In the genomic region with DNA sequence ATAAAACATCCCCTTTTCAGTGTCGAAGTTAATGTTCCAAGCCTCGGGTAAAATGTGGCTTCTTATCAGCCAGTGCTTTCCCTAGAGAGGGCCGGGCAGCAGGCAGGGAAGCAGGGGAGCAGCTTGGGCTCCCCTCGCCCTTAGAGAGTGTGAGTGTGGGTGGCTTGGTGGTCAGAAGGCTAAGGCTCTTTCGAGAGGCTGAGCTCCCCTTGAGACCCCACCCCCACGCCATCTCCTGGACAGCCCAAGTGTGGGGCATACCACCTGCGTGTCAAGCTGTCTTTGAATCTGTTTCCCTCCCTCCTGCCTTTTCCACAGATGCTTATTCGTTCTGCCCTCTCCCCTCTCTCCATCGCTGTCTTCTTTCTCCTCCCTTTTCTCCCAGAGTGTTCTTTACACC, we compare ENCODE assay signal across 10 cellular contexts.
DNase-seq lines count a peak whose midpoint lies in the region; FAIRE-seq and TF ChIP-seq lines count a peak whose summit lies in the region.
"Had no signal": no experiment of that assay in that cellular context is flagged by ENCODE, and none has a peak within 500 bp of the region (broad histone marks: within the 10 kb centered on the region; RNA-seq: fewer than 3 reads in every experiment).

No MANE protein-coding gene starts in this region.

- H3K14ac ChIP-seq in H1 (ENCODE audit: insufficient read length): no peak overlapping the region

- H3K27me3 Mint-ChIP-seq in Calu3 (ENCODE audit: unreplicated experiment) (no peaks in the 10 kb centered on the region), neural crest cell (ENCODE audit: low read depth) (no peaks in the 10 kb centered on the region), immature natural killer cell (ENCODE audit: low read depth in 3 of 3) (peaks cover 2 to 8% (median 5%) of the 10 kb centered on the region in 3 donors)
- H3K27me3 Mint-ChIP-seq: stimulated activated naive CD8-positive, alpha-beta T cell treated with anti-CD3 and anti-CD28 coated beads, Interleukin-15, Interleukin-2, amounts not matched to agents 100 ng/mL and 50 ng/mL, for 24 hours had no signal

- DNase-seq in Calu3: peak; percentile 46
- peak; percentile 20 for DNase-seq in NAMALWA (ENCODE audit: low spot score)
- DNase-seq in H1 (ENCODE audit: low read depth in 1 of 2, low spot score in 2 of 2): no peak
- no peak for DNase-seq in neural crest cell (ENCODE audit: low read depth, low spot score)
- DNase-seq in immature natural killer cell: no peak
- DNase-seq in D721Med (ENCODE audit: insufficient read length, low spot score): no peak
- DNase-seq in T-helper 2 cell: no peak
- no peak for DNase-seq in globus pallidus (ENCODE audit: low spot score)
- DNase-seq: CD8-positive, alpha-beta T cell had no signal

- no peak overlapping the region; the same call in 1 of the 2 replicates for H3K18ac ChIP-seq in H1 (ENCODE audit: extremely low read depth, low read length)

- no peak overlapping the region for H3K9ac ChIP-seq in H1 (replicated peaks in 1 of 4; ENCODE audit: extremely low read depth in 1 of 4, low read depth in 3 of 4, low read length in 3 of 4)

- H3K56ac ChIP-seq in H1 (replicated peaks; ENCODE audit: insufficient read length, low read depth, low read length): no peak overlapping the region

- H4K8ac ChIP-seq in H1 (ENCODE audit: extremely low read depth, insufficient read depth, low read length): no peak overlapping the region

- H3K4me3 Mint-ChIP-seq in Calu3 (ENCODE audit: low read depth, unreplicated experiment): no peak overlapping the region
- H3K4me3 Mint-ChIP-seq in neural crest cell: no peak overlapping the region
- no peak overlapping the region for H3K4me3 Mint-ChIP-seq in immature natural killer cell
- H3K4me3 Mint-ChIP-seq: CD8-positive, alpha-beta T cell; stimulated activated naive CD8-positive, alpha-beta T cell treated with anti-CD3 and anti-CD28 coated beads, Interleukin-15, Interleukin-2, amounts not matched to agents 100 ng/mL and 50 ng/mL, for 24 hours had no signal

- no peak overlapping the region for H2AFZ ChIP-seq in H1 (ENCODE audit: low read length)

- no peak overlapping the region for H2AK5ac ChIP-seq in H1 (ENCODE audit: low read depth, low read length)

- H3K27ac Mint-ChIP-seq in Calu3 (ENCODE audit: unreplicated experiment): no peak overlapping the region
- H3K27ac Mint-ChIP-seq in neural crest cell (ENCODE audit: unreplicated experiment): no peak overlapping the region
- H3K27ac Mint-ChIP-seq in immature natural killer cell: no peak overlapping the region
- H3K27ac Mint-ChIP-seq: CD8-positive, alpha-beta T cell; stimulated activated naive CD8-positive, alpha-beta T cell treated with anti-CD3 and anti-CD28 coated beads, Interleukin-15, Interleukin-2, amounts not matched to agents 100 ng/mL and 50 ng/mL, for 24 hours had no signal

- no peak for TF ChIP-seq CTCF in Calu3 (IDR thresholded peaks at IDR 0.05; ENCODE audit: unreplicated experiment)
- peak; percentile 28 to 53 (median 49); a peak in 3 of 4 replicates for TF ChIP-seq CTCF in H1 (IDR thresholded peaks at IDR 0.05; ENCODE audit: control extremely low read depth in 1 of 3, insufficient read depth in 1 of 3, low read depth in 1 of 3, low read length in 3 of 3)
- peak; percentile 41 for TF ChIP-seq CTCF in neural crest cell (conservative IDR thresholded peaks at IDR 0.05)
- TF ChIP-seq CTCF in D721Med (IDR thresholded peaks at IDR 0.05; ENCODE audit: insufficient read depth, missing control alignments): no peak

- peaks cover 0 to 8% (median 4%) of the 10 kb centered on the region in 4 experiments; a peak in 6 of 7 replicates for H3K4me1 ChIP-seq in H1 (replicated peaks in 1 of 4; ENCODE audit: control insufficient read depth in 3 of 4, insufficient read depth in 4 of 4, low read length in 3 of 4)

- H2BK15ac ChIP-seq in H1 (ENCODE audit: low read length): peak overlapping the region; percentile 53; the same call in 1 of the 2 replicates

- H3K4me1 Mint-ChIP-seq in Calu3 (ENCODE audit: low read depth, unreplicated experiment) (peaks cover 35% of the 10 kb centered on the region), neural crest cell (peaks cover 18% of the 10 kb centered on the region), immature natural killer cell (no peaks in the 10 kb centered on the region)

- WGBS in H1 (ENCODE audit: extremely low coverage in 1 of 2, insufficient coverage in 1 of 2, insufficient read length in 1 of 2, insufficient replicate concordance in 2 of 2, low coverage in 1 of 2, low lambda C conversion rate in 2 of 2, missing lambda C conversion rate in 1 of 2), 2 experiments: 57% methylated on average over 9 of the region's 9 CpGs; no CpG with 5 or more reads in 1 of the 2 experiments

- no peak overlapping the region for H4K91ac ChIP-seq in H1 (replicated peaks; ENCODE audit: insufficient read length, low read length)

- H3K4ac ChIP-seq in H1 (replicated peaks; ENCODE audit: insufficient read length, low read depth, low read length): no peak overlapping the region

- H2BK20ac ChIP-seq in H1 (ENCODE audit: low read length): no peak overlapping the region

- H3K27ac ChIP-seq in H1 (ENCODE audit: low read depth, low read length): no peak overlapping the region

- H2BK12ac ChIP-seq in H1 (ENCODE audit: low read depth, low read length): 0 out of 2 replicates have a peak overlapping the region, but pooled peaks have one; percentile 80

- H3K79me2 ChIP-seq in H1 (ENCODE audit: control insufficient read depth in 1 of 2, insufficient read depth in 2 of 2, low read length in 2 of 2): no peaks in the 10 kb centered on the region

- peaks cover 0 to 8% (median 1%) of the 10 kb centered on the region in 4 experiments; a peak in 4 of 7 replicates for H3K27me3 ChIP-seq in H1 (replicated peaks in 1 of 4; ENCODE audit: control insufficient read depth in 3 of 4, extremely low read depth in 1 of 4, insufficient read depth in 3 of 4, low read length in 3 of 4)

- BruUV-seq in Calu3 (replicated peaks; lab: Mats Ljungman, UMichigan): no TSS peak

- H4K5ac ChIP-seq in H1 (ENCODE audit: insufficient read length, low read depth, low read length): no peak overlapping the region

- H3K36me3 Mint-ChIP-seq in Calu3 (ENCODE audit: insufficient read depth, unreplicated experiment): no peaks in the 10 kb centered on the region
- no peaks in the 10 kb centered on the region for H3K36me3 Mint-ChIP-seq in neural crest cell (ENCODE audit: low read depth)
- H3K36me3 Mint-ChIP-seq in immature natural killer cell: no peaks in the 10 kb centered on the region
- H3K36me3 Mint-ChIP-seq: CD8-positive, alpha-beta T cell had no signal

- peak; percentile 7 to 34; a peak in 1 of 4 replicates for TF ChIP-seq RAD21 in H1 (IDR thresholded peaks at IDR 0.05 in 1 of 2, conservative IDR thresholded peaks at IDR 0.05 in 1 of 2; ENCODE audit: low read depth in 2 of 2, low read length in 2 of 2)

- H2BK120ac ChIP-seq in H1 (replicated peaks; ENCODE audit: low read depth, low read length): no peak overlapping the region

- intact Hi-C loops in Calu3 (cut with micrococcal nuclease; ENCODE audit: unreplicated experiment): no loop called here

- H3K79me1 ChIP-seq in H1 (ENCODE audit: low read depth, low read length): no peaks in the 10 kb centered on the region

- peaks cover 0 to 6% of the 10 kb centered on the region in 2 experiments for H4K20me1 ChIP-seq in H1 (replicated peaks in 1 of 2; ENCODE audit: control insufficient read depth in 1 of 2, insufficient read depth in 2 of 2, low read length in 2 of 2)

- H3K4me3 ChIP-seq in H1 (ENCODE audit: extremely low read depth in 1 of 4, insufficient read depth in 2 of 4, low read depth in 3 of 4, low read length in 4 of 4): no peak overlapping the region

- H3K9me3 Mint-ChIP-seq in Calu3 (ENCODE audit: low read depth, unreplicated experiment) (no peaks in the 10 kb centered on the region), neural crest cell (no peaks in the 10 kb centered on the region), immature natural killer cell (no peaks in the 10 kb centered on the region)
- H3K9me3 Mint-ChIP-seq: CD8-positive, alpha-beta T cell; stimulated activated naive CD8-positive, alpha-beta T cell treated with anti-CD3 and anti-CD28 coated beads, Interleukin-15, Interleukin-2, amounts not matched to agents 100 ng/mL and 50 ng/mL, for 24 hours had no signal

- H3K23me2 ChIP-seq in H1 (ENCODE audit: low read depth, low read length): peaks cover 9% of the 10 kb centered on the region; the same call in 1 of the 2 replicates

- no peak overlapping the region for H3K23ac ChIP-seq in H1 (ENCODE audit: insufficient read length)

- no peaks in the 10 kb centered on the region for H3K36me3 ChIP-seq in H1 (ENCODE audit: control insufficient read depth in 2 of 4, insufficient read depth in 4 of 4, low read length in 3 of 4)

- no peak for TF ChIP-seq EP300 in H1 (IDR thresholded peaks at IDR 0.05; ENCODE audit: borderline replicate concordance in 1 of 2, low read depth in 2 of 2, low read length in 2 of 2)

- FAIRE-seq in H1 (lab: Jason Lieb, UNC) (no peak), D721Med (lab: Jason Lieb, UNC) (no peak)

- no peak overlapping the region for H3K4me2 ChIP-seq in H1 (ENCODE audit: insufficient read depth in 1 of 2, low read depth in 2 of 2, low read length in 2 of 2)

- POLR2A ChIA-PET in H1 (lab: Charles Lee; ENCODE audit: partially characterized antibody): interaction anchor here (1.0 kb wide), 1 partner anchor 14 kb away, joined by 3 read pairs; no protein-coding TSS in a partner anchor

- TF ChIP-seq POLR2A in H1 (IDR thresholded peaks at IDR 0.05; ENCODE audit: control extremely low read depth in 1 of 2, low read depth in 2 of 2, low read length in 2 of 2): no peak

- H3K9me3 ChIP-seq in H1 (ENCODE audit: insufficient read depth in 2 of 2, low read depth in 1 of 2, low read length in 1 of 2): no peaks in the 10 kb centered on the region

- H2BK5ac ChIP-seq in H1 (ENCODE audit: low read depth, low read length): no peak overlapping the region

- CTCF ChIA-PET in Calu3 (lab: Charles Lee): interaction anchor here (0.5 to 1.4 kb wide), 6 partner anchors 18 to 83 kb away, joined by 3 to 5 read pairs (median 4); no protein-coding TSS in a partner anchor
- CTCF ChIA-PET in H1 (lab: Charles Lee; ENCODE audit: partially characterized antibody): interaction anchor here (0.9 to 19.6 kb wide), 16 partner anchors 8 to 232 kb away, joined by 3 to 239 read pairs (median 5); no protein-coding TSS in a partner anchor

TF ChIP-seq in H1, 55 proteins besides CTCF, POLR2A, EP300 and RAD21:
- TF ChIP-seq CBX8 (IDR thresholded peaks at IDR 0.05; ENCODE audit: borderline replicate concordance, low read depth, low read length): no peak
- peak in 1 of 2 experiments; percentile 58; a peak in 1 of 4 replicates for TF ChIP-seq SIN3A (conservative IDR thresholded peaks at IDR 0.05 in 1 of 2, IDR thresholded peaks at IDR 0.05 in 1 of 2; ENCODE audit: low read depth in 1 of 2, low read length in 2 of 2)

Comparison
In these comparisons a context has a peak if more than half of its experiments do, and no peak if none do; other contexts are left out.
1. DNase-seq: peak in Calu3 (single experiment) and NAMALWA (single experiment); none in H1 (0 of 2), neural crest cell (single experiment), immature natural killer cell (0 of 3), D721Med (single experiment), T-helper 2 cell (0 of 5) and globus pallidus (single experiment).
2. CTCF ChIP-seq: peak in H1 (3 of 3) and neural crest cell (single experiment); none in Calu3 (single experiment) and D721Med (single experiment).